Comparison of ENCODE assay signal across 9 cellular contexts in the genomic region with DNA sequence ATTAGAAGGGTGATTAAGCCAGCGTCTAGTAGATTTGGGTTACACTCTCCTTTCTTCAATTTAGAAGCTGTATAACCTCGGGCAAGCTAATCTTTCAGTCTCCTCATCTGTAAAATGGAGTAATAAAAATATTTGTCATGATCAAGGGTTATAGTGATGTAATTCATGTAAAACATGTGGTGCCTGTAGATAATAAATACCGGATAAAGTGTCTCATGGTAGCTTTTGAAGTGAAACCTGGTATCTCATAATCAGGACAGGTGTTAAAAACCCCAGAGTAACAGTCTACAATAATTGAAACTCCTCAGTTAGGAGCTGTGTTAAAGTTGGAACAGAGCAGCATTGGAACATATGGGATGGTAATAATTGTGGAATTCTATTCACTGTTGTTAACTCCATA. TPM values are rescaled to one million over a fixed set of nuclear protein-coding genes. Genes with fewer than 3 reads are reported as not detected.
DNase-seq lines count a peak whose midpoint lies in the region; ATAC-seq and TF ChIP-seq lines count a peak whose summit lies in the region.
"Had no signal": no experiment of that assay in that cellular context is flagged by ENCODE, and none has a peak within 500 bp of the region (broad histone marks: within the 10 kb centered on the region; RNA-seq: fewer than 3 reads in every experiment).

No MANE protein-coding gene starts in this region.

- peak overlapping the region; percentile 27 for H3K27ac ChIP-seq in OCI-LY7 (ENCODE audit: low read depth, low read length, poor library complexity, severe bottlenecking)

- no peaks in the 10 kb centered on the region for H3K9me3 Mint-ChIP-seq in activated T-cell treated with anti-CD3 and anti-CD28 coated beads, Interleukin-2, amount 50 U/mL, for 72 hours
- H3K9me3 Mint-ChIP-seq in effector memory CD8-positive, alpha-beta T cell: no peaks in the 10 kb centered on the region
- no peaks in the 10 kb centered on the region for H3K9me3 Mint-ChIP-seq in stimulated activated memory B cell treated with anti-CD40 and anti-IgM and Interleukin-4, amounts not matched to agents 10 μg/mL and 1 μg/mL and 100 μg/mL, for 72 hours
- H3K9me3 Mint-ChIP-seq: dendritic cell treated with granulocyte-macrophage colony-stimulating factor and Interleukin-4, amounts not matched to agents 40 ng/mL and 50 ng/mL, for 4 days had no signal

- intact Hi-C loops in OCI-LY7 (cut with micrococcal nuclease; ENCODE audit: unreplicated experiment): loop anchor here (5.0 kb wide), 1 partner anchor 174 kb away; a partner anchor contains a TSS

- H3K79me2 ChIP-seq in OCI-LY7 (ENCODE audit: insufficient read depth, low read depth, low read length): peaks cover 37% of the 10 kb centered on the region

- CTCF ChIA-PET in OCI-LY7 (lab: Charles Lee; ENCODE audit: unreplicated experiment): no interaction called here

- peaks cover 27% of the 10 kb centered on the region for H3K4me1 Mint-ChIP-seq in activated T-cell treated with anti-CD3 and anti-CD28 coated beads, Interleukin-2, amount 50 U/mL, for 72 hours (ENCODE audit: low read depth)
- H3K4me1 Mint-ChIP-seq in effector memory CD8-positive, alpha-beta T cell (ENCODE audit: low read depth in 2 of 2): peaks cover 13 to 17% of the 10 kb centered on the region in 2 donors
- H3K4me1 Mint-ChIP-seq in stimulated activated memory B cell treated with anti-CD40 and anti-IgM and Interleukin-4, amounts not matched to agents 10 μg/mL and 1 μg/mL and 100 μg/mL, for 72 hours: peaks cover 28% of the 10 kb centered on the region

- no peak for TF ChIP-seq CTCF in OCI-LY7 (conservative IDR thresholded peaks at IDR 0.05; ENCODE audit: low read length)

- peak overlapping the region; percentile 85 for H3K4me3 ChIP-seq in OCI-LY7 (ENCODE audit: low read depth, low read length, poor library complexity, severe bottlenecking)

- H3K27ac Mint-ChIP-seq in activated T-cell treated with anti-CD3 and anti-CD28 coated beads, Interleukin-2, amount 50 U/mL, for 72 hours: peak overlapping the region; percentile 98
- peak overlapping the region; percentile 98 to 99 for H3K27ac Mint-ChIP-seq in effector memory CD8-positive, alpha-beta T cell
- H3K27ac Mint-ChIP-seq in stimulated activated memory B cell treated with anti-CD40 and anti-IgM and Interleukin-4, amounts not matched to agents 10 μg/mL and 1 μg/mL and 100 μg/mL, for 72 hours: peak overlapping the region; percentile 97

- H3K9me3 ChIP-seq in OCI-LY7 (ENCODE audit: low read length): no peaks in the 10 kb centered on the region

- H2AFZ ChIP-seq in OCI-LY7 (ENCODE audit: low read length): peak overlapping the region; percentile 89

- ATAC-seq in activated T-cell treated with anti-CD3 and anti-CD28 coated beads, Interleukin-2, amount 50 U/mL, for 72 hours (replicated peaks in 1 of 2): no peak
- peak; percentile 34 for ATAC-seq in effector memory CD8-positive, alpha-beta T cell (replicated peaks)
- ATAC-seq in stimulated activated memory B cell treated with anti-CD40 and anti-IgM and Interleukin-4, amounts not matched to agents 10 μg/mL and 1 μg/mL and 100 μg/mL, for 72 hours: no peak
- no peak for ATAC-seq in GM18873 (IDR thresholded peaks at IDR 0.05; ENCODE audit: low FRiP score, unreplicated experiment)

- peaks cover 1 to 3% of the 10 kb centered on the region in 2 donors for H3K36me3 Mint-ChIP-seq in activated T-cell treated with anti-CD3 and anti-CD28 coated beads, Interleukin-2, amount 50 U/mL, for 72 hours (ENCODE audit: insufficient read depth in 2 of 2)
- H3K36me3 Mint-ChIP-seq in effector memory CD8-positive, alpha-beta T cell (ENCODE audit: insufficient read depth): peaks cover 21% of the 10 kb centered on the region
- H3K36me3 Mint-ChIP-seq in stimulated activated memory B cell treated with anti-CD40 and anti-IgM and Interleukin-4, amounts not matched to agents 10 μg/mL and 1 μg/mL and 100 μg/mL, for 72 hours: no peaks in the 10 kb centered on the region

- POLR2A ChIA-PET in OCI-LY7 (lab: Charles Lee): interaction anchor here (0.5 to 1.1 kb wide), 4 partner anchors 8 to 120 kb away, joined by 3 to 6 read pairs (median 4); a partner anchor contains a TSS

- DNase-seq in activated T-cell treated with anti-CD3 and anti-CD28 coated beads, Interleukin-2, amount 50 U/mL, for 72 hours: no peak
- DNase-seq in activated T-cell treated with anti-CD3 and anti-CD28 coated beads, Interleukin-2, amount 50 U/mL, for 48 hours: no peak
- no peak for DNase-seq in OCI-LY7 (ENCODE audit: low spot score)
- DNase-seq in effector memory CD8-positive, alpha-beta T cell: no peak
- no peak for DNase-seq in GDM1 (lab: John Stamatoyannopoulos, UW)
- DNase-seq in GF-D8 (lab: John Stamatoyannopoulos, UW): no peak

- H3K36me3 ChIP-seq in OCI-LY7 (ENCODE audit: insufficient read depth, low read length): peaks cover 10% of the 10 kb centered on the region; the same call in 1 of the 2 replicates

- no TSS peak for BruUV-seq in OCI-LY7 (replicated peaks; lab: Mats Ljungman, UMichigan)

- peak overlapping the region; percentile 29 to 85 for H3K4me3 Mint-ChIP-seq in activated T-cell treated with anti-CD3 and anti-CD28 coated beads, Interleukin-2, amount 50 U/mL, for 72 hours
- peak overlapping the region; percentile 86 to 93 for H3K4me3 Mint-ChIP-seq in effector memory CD8-positive, alpha-beta T cell
- H3K4me3 Mint-ChIP-seq in stimulated activated memory B cell treated with anti-CD40 and anti-IgM and Interleukin-4, amounts not matched to agents 10 μg/mL and 1 μg/mL and 100 μg/mL, for 72 hours: no peak overlapping the region

- peaks cover 7% of the 10 kb centered on the region for H3K27me3 Mint-ChIP-seq in activated T-cell treated with anti-CD3 and anti-CD28 coated beads, Interleukin-2, amount 50 U/mL, for 72 hours (ENCODE audit: low read depth)
- H3K27me3 Mint-ChIP-seq in effector memory CD8-positive, alpha-beta T cell: no peaks in the 10 kb centered on the region
- no peaks in the 10 kb centered on the region for H3K27me3 Mint-ChIP-seq in stimulated activated memory B cell treated with anti-CD40 and anti-IgM and Interleukin-4, amounts not matched to agents 10 μg/mL and 1 μg/mL and 100 μg/mL, for 72 hours

- peaks cover 49% of the 10 kb centered on the region for H3K4me1 ChIP-seq in OCI-LY7 (ENCODE audit: insufficient read depth, low read length, poor library complexity, severe bottlenecking)

- peaks cover 5% of the 10 kb centered on the region; the same call in 1 of the 2 replicates for H4K20me1 ChIP-seq in OCI-LY7 (ENCODE audit: insufficient read depth, low read length)

- no peaks in the 10 kb centered on the region for H3K9me2 ChIP-seq in OCI-LY7 (ENCODE audit: insufficient read depth, low read length)

- H3K4me2 ChIP-seq in OCI-LY7 (ENCODE audit: low read length): peak overlapping the region; percentile 93

RNA-seq across cellular contexts. Expression of a gene that starts 0.9 kb away (rescaled TPM):
- 10 to 100 TPM; 32.5 to 34.1 TPM for total RNA-seq in activated T-cell treated with anti-CD3 and anti-CD28 coated beads, Interleukin-2, amount 50 U/mL, for 72 hours
- total RNA-seq in OCI-LY7 (2014; rRNA removed; shearing (Covaris generic)): 51.3 and 66.9 TPM in 2 replicates
- 58.7 and 62.3 TPM in 2 replicates for total RNA-seq in OCI-LY7 (2022)

RNA-seq across cellular contexts. Expression of a gene that starts 24.0 kb away (rescaled TPM):
- 10 to 100 TPM; 11.3 to 12.9 TPM for total RNA-seq in activated T-cell treated with anti-CD3 and anti-CD28 coated beads, Interleukin-2, amount 50 U/mL, for 72 hours
- total RNA-seq in OCI-LY7 (2014; rRNA removed; shearing (Covaris generic)): 26.4 and 27.7 TPM in 2 replicates
- total RNA-seq in OCI-LY7 (2022): 15.7 and 18.9 TPM in 2 replicates

RNA-seq across cellular contexts. Expression of a gene that starts 28.3 kb away (rescaled TPM):
- 10 to 100 TPM; 34.8 to 38.1 TPM for total RNA-seq in activated T-cell treated with anti-CD3 and anti-CD28 coated beads, Interleukin-2, amount 50 U/mL, for 72 hours
- total RNA-seq in OCI-LY7 (2014; rRNA removed; shearing (Covaris generic)): 10.3 and 15.1 TPM in 2 replicates
- total RNA-seq in OCI-LY7 (2022): 14.3 and 14.9 TPM in 2 replicates
